16 cellular contexts compared by ENCODE assay signal in the genomic region with DNA sequence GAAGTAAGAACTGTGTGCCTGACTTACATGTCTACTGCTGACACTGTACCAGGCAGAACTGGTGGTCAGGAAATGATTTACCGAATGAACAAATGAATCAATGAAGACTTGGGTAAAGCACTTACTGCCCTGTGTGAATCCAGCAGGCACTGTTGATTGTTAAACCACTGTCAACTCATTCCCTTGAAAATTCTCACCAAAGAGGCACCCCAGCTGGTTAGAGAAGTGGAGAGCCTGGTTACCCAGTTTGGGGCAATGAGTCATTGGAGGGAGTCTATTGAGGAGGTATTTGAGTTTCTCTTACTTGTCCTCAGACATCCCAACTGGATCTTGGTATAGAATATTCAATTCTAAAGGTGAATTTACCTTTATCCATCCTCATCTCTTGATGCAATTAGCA.
"Had no signal": no experiment of that assay in that cellular context is flagged by ENCODE, and none has a peak within 500 bp of the region (broad histone marks: within the 10 kb centered on the region; RNA-seq: fewer than 3 reads in every experiment).

No MANE protein-coding gene starts in this region.

- H3K27ac ChIP-seq: colonic mucosa, gastrocnemius medialis, heart right ventricle, right atrium auricular region, sigmoid colon, thoracic aorta, transverse colon had no signal

- H3K36me3 Mint-ChIP-seq: naive B cell had no signal

- H3K4me3 ChIP-seq: colonic mucosa, gastrocnemius medialis, heart right ventricle, right atrium auricular region, sigmoid colon, thoracic aorta, transverse colon had no signal

- H3K36me3 ChIP-seq: colonic mucosa, gastrocnemius medialis, heart right ventricle, right atrium auricular region, sigmoid colon, thoracic aorta, transverse colon had no signal

- H3K27ac Mint-ChIP-seq: endodermal cell had no signal

- H3K4me3 Mint-ChIP-seq: endodermal cell had no signal

- H3K9me3 Mint-ChIP-seq: endodermal cell, naive B cell had no signal

- ATAC-seq: esophagus mucosa; gastrocnemius medialis; heart right ventricle; stimulated activated naive CD8-positive, alpha-beta T cell treated with anti-CD3 and anti-CD28 coated beads, Interleukin-15, Interleukin-2, amounts not matched to agents 100 U/mL and 50 U/mL, for 24 hours had no signal

- H3K4me1 ChIP-seq: colonic mucosa, transverse colon had no signal

- H3K9me3 ChIP-seq: colonic mucosa, gastrocnemius medialis, heart right ventricle, right atrium auricular region, sigmoid colon, thoracic aorta, transverse colon had no signal

- H3K27me3 ChIP-seq: colonic mucosa, gastrocnemius medialis, heart right ventricle, right atrium auricular region, sigmoid colon, transverse colon had no signal

- DNase-seq: colonic mucosa; dermis blood vessel endothelial cell; endodermal cell; gastrocnemius medialis; heart right ventricle; mesendoderm; naive B cell; posterior cingulate gyrus; sigmoid colon; small intestine; stimulated activated CD4-positive, alpha-beta T cell treated with anti-CD3 and anti-CD28 coated beads, Interleukin-2, amount 100 ng/mL, for 48 hours; stimulated activated naive CD8-positive, alpha-beta T cell treated with anti-CD3 and anti-CD28 coated beads, Interleukin-15, Interleukin-2, amounts not matched to agents 100 U/mL and 50 U/mL, for 24 hours; transverse colon had no signal
